Comparison of ENCODE assay signal across 35 cellular contexts in genomic region chr5:78095119-78095518, GRCh38.
"Had no signal": no experiment of that assay in that cellular context is flagged by ENCODE, and none has a peak within 500 bp of the region (broad histone marks: within the 10 kb centered on the region; RNA-seq: fewer than 3 reads in every experiment).

No MANE protein-coding gene starts in this region.

- H3K27me3 ChIP-seq: body of pancreas, breast epithelium, Peyer's patch had no signal

- H3K9me3 Mint-ChIP-seq: activated CD4-positive, alpha-beta memory T cell treated with anti-CD3 and anti-CD28 coated beads, Interleukin-2, amount 10 ng/mL, durations not matched to agents 7 days and 5 days; activated naive CD4-positive, alpha-beta T cell treated with anti-CD3 and anti-CD28 coated beads, Interleukin-2, amount 50 U/mL, for 24 hours; activated naive CD8-positive, alpha-beta T cell treated with anti-CD3 and anti-CD28 coated beads, Interleukin-2, amount 10 ng/mL, durations not matched to agents 7 days and 5 days; T-cell had no signal

- H3K27ac Mint-ChIP-seq: activated CD4-positive, alpha-beta memory T cell treated with anti-CD3 and anti-CD28 coated beads, Interleukin-2, amount 10 ng/mL, durations not matched to agents 7 days and 5 days; activated CD8-positive, alpha-beta memory T cell treated with anti-CD3 and anti-CD28 coated beads, Interleukin-2, amount 10 ng/mL, durations not matched to agents 7 days and 5 days; activated naive CD4-positive, alpha-beta T cell treated with anti-CD3 and anti-CD28 coated beads, Interleukin-2, amount 50 U/mL, for 24 hours; activated naive CD8-positive, alpha-beta T cell treated with anti-CD3 and anti-CD28 coated beads, Interleukin-2, amount 10 ng/mL, durations not matched to agents 7 days and 5 days; T-cell; T-helper 17 cell had no signal

- H3K9me3 ChIP-seq: breast epithelium, Peyer's patch had no signal

- H3K4me1 Mint-ChIP-seq: activated CD4-positive, alpha-beta memory T cell treated with anti-CD3 and anti-CD28 coated beads, Interleukin-2, amount 10 ng/mL, durations not matched to agents 7 days and 5 days; activated CD8-positive, alpha-beta memory T cell treated with anti-CD3 and anti-CD28 coated beads, Interleukin-2, amount 10 ng/mL, durations not matched to agents 7 days and 5 days; activated naive CD4-positive, alpha-beta T cell treated with anti-CD3 and anti-CD28 coated beads, Interleukin-2, amount 50 U/mL, for 24 hours; activated naive CD8-positive, alpha-beta T cell treated with anti-CD3 and anti-CD28 coated beads, Interleukin-2, amount 10 ng/mL, durations not matched to agents 7 days and 5 days; T-cell; T-helper 17 cell had no signal

- H3K4me3 Mint-ChIP-seq: activated CD4-positive, alpha-beta memory T cell treated with anti-CD3 and anti-CD28 coated beads, Interleukin-2, amount 10 ng/mL, durations not matched to agents 7 days and 5 days; activated CD8-positive, alpha-beta memory T cell treated with anti-CD3 and anti-CD28 coated beads, Interleukin-2, amount 10 ng/mL, durations not matched to agents 7 days and 5 days; activated naive CD4-positive, alpha-beta T cell treated with anti-CD3 and anti-CD28 coated beads, Interleukin-2, amount 50 U/mL, for 24 hours; activated naive CD8-positive, alpha-beta T cell treated with anti-CD3 and anti-CD28 coated beads, Interleukin-2, amount 10 ng/mL, durations not matched to agents 7 days and 5 days; T-cell; T-helper 17 cell had no signal

- H3K4me3 ChIP-seq: body of pancreas, breast epithelium, Peyer's patch had no signal

- H3K27me3 Mint-ChIP-seq: activated CD4-positive, alpha-beta memory T cell treated with anti-CD3 and anti-CD28 coated beads, Interleukin-2, amount 10 ng/mL, durations not matched to agents 7 days and 5 days; activated CD8-positive, alpha-beta memory T cell treated with anti-CD3 and anti-CD28 coated beads, Interleukin-2, amount 10 ng/mL, durations not matched to agents 7 days and 5 days; activated naive CD4-positive, alpha-beta T cell treated with anti-CD3 and anti-CD28 coated beads, Interleukin-2, amount 50 U/mL, for 24 hours; activated naive CD8-positive, alpha-beta T cell treated with anti-CD3 and anti-CD28 coated beads, Interleukin-2, amount 10 ng/mL, durations not matched to agents 7 days and 5 days; T-cell; T-helper 17 cell had no signal

- DNase-seq: activated CD4-positive, alpha-beta memory T cell treated with anti-CD3 and anti-CD28 coated beads, Interleukin-2, amount 10 ng/mL, durations not matched to agents 7 days and 5 days; activated CD4-positive, alpha-beta T cell treated with anti-CD3 and anti-CD28 coated beads for 1 hour; activated CD4-positive, alpha-beta T cell treated with anti-CD3 and anti-CD28 coated beads for 48 hours; activated CD4-positive, CD25-positive, alpha-beta regulatory T cell; activated CD8-positive, alpha-beta memory T cell treated with anti-CD3 and anti-CD28 coated beads for 24 hours; activated CD8-positive, alpha-beta memory T cell treated with anti-CD3 and anti-CD28 coated beads, Interleukin-2, amount 10 ng/mL, durations not matched to agents 7 days and 5 days; activated CD8-positive, alpha-beta memory T cell treated with anti-CD3 and anti-CD28 coated beads, Interleukin-2, amount 50 U/mL, for 48 hours; activated effector memory CD4-positive, alpha-beta T cell treated with Interleukin-2 at 50 U/mL for 16 hours; activated naive CD8-positive, alpha-beta T cell treated with anti-CD3 and anti-CD28 coated beads, Interleukin-2, amount 10 ng/mL, durations not matched to agents 7 days and 5 days; activated T-cell treated with anti-CD3 and anti-CD28 coated beads, Interleukin-2, amount 50 U/mL, for 48 hours; body of pancreas; Karpas-422; KBM-7; MM.1S; MV-4-11; NCI-H1092; NCI-H1436 treated with DMSO at 0.1 percent for 48 hours; NCI-H187; NCI-H2029 treated with DMSO at 0.1 percent for 48 hours; NCI-H2107; NCI-H2171; NCI-H510A; NCI-H526; NCI-H748 treated with DMSO at 0.1 percent for 48 hours; NK-92 treated with Interleukin-12 subunit alpha and Interleukin-12 subunit beta, amount 100 ng/mL, for 24 hours; PC-3; Peyer's patch; RPMI8226; SIG-M5; T-cell; T-helper 17 cell; WERI-Rb-1 had no signal

- H3K4me1 ChIP-seq: body of pancreas, breast epithelium, Peyer's patch had no signal

- H3K36me3 ChIP-seq: breast epithelium had no signal

- ATAC-seq: activated CD8-positive, alpha-beta memory T cell treated with anti-CD3 and anti-CD28 coated beads, Interleukin-2, amount 10 ng/mL, durations not matched to agents 7 days and 5 days; body of pancreas; PC-3; SK-N-SH treated with all-trans-retinoic acid at 6 μM for 48 hours; T-cell; T-helper 17 cell had no signal

- H3K27ac ChIP-seq: body of pancreas, breast epithelium, Peyer's patch, WERI-Rb-1 had no signal
